In genomic region chr4:151530230-151530629, GRCh38 we compare ENCODE assay signal across 16 cellular contexts.
DNase-seq lines count a peak whose midpoint lies in the region; ATAC-seq and TF ChIP-seq lines count a peak whose summit lies in the region.
"Had no signal": no experiment of that assay in that cellular context is flagged by ENCODE, and none has a peak within 500 bp of the region (broad histone marks: within the 10 kb centered on the region; RNA-seq: fewer than 3 reads in every experiment).

No MANE protein-coding gene starts in this region.

- peak overlapping the region; percentile 74 to 84 (median 80) for H3K27ac ChIP-seq in gastrocnemius medialis
- H3K27ac ChIP-seq: BLaER1 treated with 17β-estradiol and CSF1 and Interleukin-3, amounts not matched to agents 10 nM and 100 nM; PC-9 had no signal

- in situ Hi-C loops in gastrocnemius medialis (cut with MboI; ENCODE audit: low sequenced_read_pairs in 4 of 4): loop anchor here in 1 of 4 donors (10.0 kb wide), 1 partner anchor 105 kb away; no protein-coding TSS in a partner anchor

- peaks cover 45 to 49% of the 10 kb centered on the region in 2 donors for H3K4me1 ChIP-seq in gastrocnemius medialis
- H3K4me1 ChIP-seq: HAP-1 had no signal

- no peaks in the 10 kb centered on the region for H3K36me3 ChIP-seq in gastrocnemius medialis
- H3K36me3 ChIP-seq: BLaER1 treated with 17β-estradiol and CSF1 and Interleukin-3, amounts not matched to agents 10 nM and 100 nM; HAP-1 had no signal

- no peak for TF ChIP-seq POLR2A in gastrocnemius medialis (IDR thresholded peaks at IDR 0.05)

- intact Hi-C loops in gastrocnemius medialis (cut with DNase I; ENCODE audit: low total_unique reads): loop anchor here (2.0 to 5.0 kb wide), 2 partner anchors 123 to 163 kb away; partner anchors contain the start of gene FHIP1A

- DNase-seq in GM04503 (ENCODE audit: low read depth) (peak; percentile 1), NCI-H226 (peak; percentile 27), gastrocnemius medialis (no peak), NCI-H526 treated with DMSO at 0.1 percent for 48 hours (lab: John Stamatoyannopoulos, UW) (no peak), NCI-H748 treated with DMSO at 0.1 percent for 48 hours (lab: John Stamatoyannopoulos, UW) (no peak)
- DNase-seq: DMS 273 treated with DMSO at 0.1 percent for 48 hours, NCI-H1694, NCI-H446, NCI-H774, PC-9 had no signal

- no peaks in the 10 kb centered on the region for H3K9me3 ChIP-seq in gastrocnemius medialis
- H3K9me3 ChIP-seq: HAP-1 had no signal

- no peaks in the 10 kb centered on the region for H3K27me3 ChIP-seq in gastrocnemius medialis
- H3K27me3 ChIP-seq: BLaER1 treated with 17β-estradiol and CSF1 and Interleukin-3, amounts not matched to agents 10 nM and 100 nM had no signal

- peak; percentile 65 for ATAC-seq in esophagus mucosa
- ATAC-seq in gastrocnemius medialis: no peak
- ATAC-seq in HG03354 (IDR thresholded peaks at IDR 0.05; ENCODE audit: poor library complexity, severe bottlenecking, unreplicated experiment): no peak
- ATAC-seq: GM12878, Right ventricle myocardium inferior had no signal

- TF ChIP-seq CTCF in gastrocnemius medialis (IDR thresholded peaks at IDR 0.05 in 4 of 5, conservative IDR thresholded peaks at IDR 0.05 in 1 of 5): no peak

- no peak overlapping the region for H3K4me3 ChIP-seq in gastrocnemius medialis
- H3K4me3 ChIP-seq: BLaER1 treated with 17β-estradiol and CSF1 and Interleukin-3, amounts not matched to agents 10 nM and 100 nM; GM12878; HAP-1; PC-9 had no signal

Comparison
In these comparisons a context has a peak if more than half of its experiments do, and no peak if none do; other contexts are left out.
1. DNase-seq: peak in GM04503 (single experiment) and NCI-H226 (single experiment); none in gastrocnemius medialis (0 of 2), NCI-H526 treated with DMSO at 0.1 percent for 48 hours (single experiment) and NCI-H748 treated with DMSO at 0.1 percent for 48 hours (single experiment).